Comparison of ENCODE assay signal across 9 cellular contexts in genomic region chr14:103428732-103429556, GRCh38. TPM values are rescaled to one million over a fixed set of nuclear protein-coding genes. Genes with fewer than 3 reads are reported as not detected.
A peak's percentile ranks its signal among the peaks of the same experiment; 100 is the strongest.
DNase-seq lines count a peak whose midpoint lies in the region; ATAC-seq and TF ChIP-seq lines count a peak whose summit lies in the region.
"Had no signal": no experiment of that assay in that cellular context is flagged by ENCODE, and none has a peak within 500 bp of the region (broad histone marks: within the 10 kb centered on the region; RNA-seq: fewer than 3 reads in every experiment).

No MANE protein-coding gene starts in this region.

- no peaks in the 10 kb centered on the region for H3K9me3 ChIP-seq in CD4-positive, CD25-positive, alpha-beta regulatory T cell (ENCODE audit: control insufficient read depth in 2 of 2, low read length in 2 of 2)
- H3K9me3 ChIP-seq in osteoblast (ENCODE audit: low read depth, low read length): no peaks in the 10 kb centered on the region

- TF ChIP-seq CTCF in HFFc6 (IDR thresholded peaks at IDR 0.05): no peak
- no peak for TF ChIP-seq CTCF in osteoblast (IDR thresholded peaks at IDR 0.05; ENCODE audit: extremely low read depth, low read depth, low read length)

- peak overlapping the region; percentile 52 to 80 (median 57) for H3K27ac Mint-ChIP-seq in CD4-positive, CD25-positive, alpha-beta regulatory T cell
- peak overlapping the region; percentile 43; the same call in 1 of the 2 replicates for H3K27ac Mint-ChIP-seq in HFFc6
- peak overlapping the region; percentile 67 for H3K27ac Mint-ChIP-seq in activated naive CD8-positive, alpha-beta T cell

- DNase-seq in CD4-positive, CD25-positive, alpha-beta regulatory T cell: peak in 1 of 3 donors; percentile 38
- no peak for DNase-seq in HFFc6
- no peak for DNase-seq in osteoblast (ENCODE audit: insufficient read length, low spot score, missing footprints)
- DNase-seq in GM19240 (ENCODE audit: insufficient read length, low spot score): no peak
- no peak for DNase-seq in Kasumi-1 (lab: John Stamatoyannopoulos, UW)
- DNase-seq in C1 segment of cervical spinal cord (lab: John Stamatoyannopoulos, UW): no peak
- DNase-seq: activated gamma-delta T cell treated with Interleukin-2 at 50 U/mL for 16 hours had no signal

- H3K79me2 ChIP-seq in osteoblast (ENCODE audit: insufficient read depth, low read length): peaks cover 90% of the 10 kb centered on the region

- H3K36me3 Mint-ChIP-seq in CD4-positive, CD25-positive, alpha-beta regulatory T cell: peaks cover 16% of the 10 kb centered on the region
- H3K36me3 Mint-ChIP-seq in HFFc6 (ENCODE audit: low read depth): peaks cover 24% of the 10 kb centered on the region
- peaks cover 11% of the 10 kb centered on the region for H3K36me3 Mint-ChIP-seq in activated naive CD8-positive, alpha-beta T cell

- H3K4me1 Mint-ChIP-seq in CD4-positive, CD25-positive, alpha-beta regulatory T cell: peaks cover 22 to 51% (median 37%) of the 10 kb centered on the region in 4 donors
- peaks cover 37% of the 10 kb centered on the region for H3K4me1 Mint-ChIP-seq in HFFc6 (ENCODE audit: low read depth)
- peaks cover 45% of the 10 kb centered on the region for H3K4me1 Mint-ChIP-seq in activated naive CD8-positive, alpha-beta T cell (ENCODE audit: low read depth)

- H3K4me3 Mint-ChIP-seq in CD4-positive, CD25-positive, alpha-beta regulatory T cell: peak overlapping the region in 3 of 4 donors; percentile 44 to 84 (median 64)
- H3K4me3 Mint-ChIP-seq in HFFc6: no peak overlapping the region
- peak overlapping the region; percentile 53 for H3K4me3 Mint-ChIP-seq in activated naive CD8-positive, alpha-beta T cell

- H4K20me1 ChIP-seq in osteoblast (ENCODE audit: insufficient read depth, low read length): peaks cover 9% of the 10 kb centered on the region

- peaks cover 6% of the 10 kb centered on the region for H3K36me3 ChIP-seq in CD4-positive, CD25-positive, alpha-beta regulatory T cell (ENCODE audit: control insufficient read depth, insufficient read depth, low read length)
- H3K36me3 ChIP-seq in osteoblast (ENCODE audit: insufficient read depth, low read length): peaks cover 1% of the 10 kb centered on the region

- no peaks in the 10 kb centered on the region for H3K27me3 Mint-ChIP-seq in CD4-positive, CD25-positive, alpha-beta regulatory T cell
- no peaks in the 10 kb centered on the region for H3K27me3 Mint-ChIP-seq in HFFc6 (ENCODE audit: insufficient read depth)
- no peaks in the 10 kb centered on the region for H3K27me3 Mint-ChIP-seq in activated naive CD8-positive, alpha-beta T cell

- H3K9me3 Mint-ChIP-seq in CD4-positive, CD25-positive, alpha-beta regulatory T cell: no peaks in the 10 kb centered on the region
- H3K9me3 Mint-ChIP-seq in HFFc6: no peaks in the 10 kb centered on the region
- no peaks in the 10 kb centered on the region for H3K9me3 Mint-ChIP-seq in activated naive CD8-positive, alpha-beta T cell (ENCODE audit: low read depth)

- peaks cover 23% of the 10 kb centered on the region for H3K4me1 ChIP-seq in CD4-positive, CD25-positive, alpha-beta regulatory T cell (ENCODE audit: control insufficient read depth, insufficient read depth, low read length, poor library complexity, severe bottlenecking)
- H3K4me1 ChIP-seq in osteoblast (ENCODE audit: insufficient read depth, low read length): peaks cover 17% of the 10 kb centered on the region

- H3K27me3 ChIP-seq in CD4-positive, CD25-positive, alpha-beta regulatory T cell (ENCODE audit: control insufficient read depth, insufficient read depth, low read length): no peaks in the 10 kb centered on the region
- no peaks in the 10 kb centered on the region for H3K27me3 ChIP-seq in osteoblast (ENCODE audit: insufficient read depth, low read length)

- ATAC-seq in CD4-positive, CD25-positive, alpha-beta regulatory T cell (ENCODE audit: low read depth in 2 of 2): peak; percentile 35 to 42
- no peak for ATAC-seq in GM18517 (IDR thresholded peaks at IDR 0.05; ENCODE audit: unreplicated experiment)

- no peak overlapping the region for H3K4me2 ChIP-seq in osteoblast (ENCODE audit: insufficient read depth, low read length)

- no peak overlapping the region for H2AFZ ChIP-seq in osteoblast (ENCODE audit: low read length)

- peak overlapping the region; percentile 56 for H3K4me3 ChIP-seq in CD4-positive, CD25-positive, alpha-beta regulatory T cell (ENCODE audit: low read depth, low read length)
- no peak overlapping the region for H3K4me3 ChIP-seq in osteoblast (ENCODE audit: insufficient read depth, low read length)

- peak overlapping the region; percentile 58 for H3K27ac ChIP-seq in CD4-positive, CD25-positive, alpha-beta regulatory T cell (ENCODE audit: insufficient read depth, low read length, poor library complexity, severe bottlenecking)
- H3K27ac ChIP-seq in osteoblast (ENCODE audit: low read depth, low read length): peak overlapping the region; percentile 69

RNA-seq across cellular contexts. Expression of gene MARK3, which starts 43.7 kb away (rescaled TPM):
- 147 TPM for total RNA-seq in CD4-positive, CD25-positive, alpha-beta regulatory T cell
- 10 to 100 TPM; 33.5 to 41.6 (median 36.1) TPM for polyA plus RNA-seq in CD4-positive, CD25-positive, alpha-beta regulatory T cell
- total RNA-seq in HFFc6 (2021; fragmentation: NEBNext Ultra II Directional; extraction: Animal tissue kit (Norgen Biotek cat#: 25700)): 10 to 100 TPM; 57.4 to 71.8 (median 65.7) TPM
- 101 and 108 TPM in 2 replicates for total RNA-seq in osteoblast
